Comparison of ENCODE assay signal across 17 cellular contexts in the genomic region with DNA sequence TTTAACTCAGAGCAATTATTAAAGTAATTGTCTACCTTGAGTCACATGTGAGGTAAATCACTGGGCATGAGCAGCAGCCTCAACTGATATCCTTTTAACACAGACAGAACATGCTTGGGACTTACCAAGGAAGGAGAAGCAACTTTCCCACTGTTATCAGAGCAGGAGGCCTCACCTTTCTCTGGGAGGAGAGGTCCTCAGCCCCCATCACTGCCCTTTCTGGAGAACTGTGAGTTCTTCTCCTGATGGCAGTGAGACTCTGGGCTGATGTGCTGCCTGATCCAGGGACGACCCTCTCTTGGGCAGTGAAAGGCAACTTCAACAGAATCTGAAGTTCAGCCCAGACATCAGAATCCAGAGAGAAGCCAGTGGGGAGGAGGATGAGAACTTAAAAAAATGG.
DNase-seq lines count a peak whose midpoint lies in the region; ATAC-seq, FAIRE-seq and TF ChIP-seq lines count a peak whose summit lies in the region.
"Had no signal": no experiment of that assay in that cellular context is flagged by ENCODE, and none has a peak within 500 bp of the region (broad histone marks: within the 10 kb centered on the region; RNA-seq: fewer than 3 reads in every experiment).

No MANE protein-coding gene starts in this region.

- H3K18ac ChIP-seq in H1 (ENCODE audit: extremely low read depth, low read length): 0 out of 2 replicates have a peak overlapping the region, but pooled peaks have one; percentile 26

- H4K8ac ChIP-seq in H1 (ENCODE audit: extremely low read depth, insufficient read depth, low read length): no peak overlapping the region

- intact Hi-C loops in vagina (cut with DNase I) (no loop called here), spleen (cut with DNase I; ENCODE audit: low total_unique reads) (no loop called here)

- no peaks in the 10 kb centered on the region for H3K23me2 ChIP-seq in H1 (ENCODE audit: low read depth, low read length)

- H3K9me3 ChIP-seq in H1 (ENCODE audit: insufficient read depth in 2 of 2, low read depth in 1 of 2, low read length in 1 of 2) (no peaks in the 10 kb centered on the region), lung (ENCODE audit: control insufficient read depth in 2 of 2, insufficient read depth in 1 of 2, low read length in 1 of 2) (peaks cover 0 to 2% of the 10 kb centered on the region in 2 donors), vagina (no peaks in the 10 kb centered on the region), spleen (peaks cover 0 to 11% (median 0%) of the 10 kb centered on the region in 8 donors)
- H3K9me3 ChIP-seq: BLaER1 had no signal

- no peak overlapping the region for H3K4me2 ChIP-seq in H1 (ENCODE audit: insufficient read depth in 1 of 2, low read depth in 2 of 2, low read length in 2 of 2)
- H3K4me2 ChIP-seq: BLaER1 had no signal

- no peak overlapping the region for H3K4me3 ChIP-seq in H1 (ENCODE audit: extremely low read depth in 1 of 4, insufficient read depth in 2 of 4, low read depth in 3 of 4, low read length in 4 of 4)
- H3K4me3 ChIP-seq in lung: no peak overlapping the region
- H3K4me3 ChIP-seq in vagina: no peak overlapping the region
- H3K4me3 ChIP-seq in spleen: no peak overlapping the region
- H3K4me3 ChIP-seq: BLaER1, GM12878 had no signal

- H3K27ac ChIP-seq in H1 (ENCODE audit: low read depth, low read length) (no peak overlapping the region), lung (ENCODE audit: low read depth in 1 of 2, low read length in 1 of 2) (no peak overlapping the region), vagina (no peak overlapping the region), spleen (no peak overlapping the region)
- H3K27ac ChIP-seq: BLaER1, C4-2B had no signal

- no peak overlapping the region for H3K14ac ChIP-seq in H1 (ENCODE audit: insufficient read length)

- no peak overlapping the region for H3K23ac ChIP-seq in H1 (ENCODE audit: insufficient read length)

- peak overlapping the region; percentile 78; the same call in 1 of the 2 replicates for H2BK12ac ChIP-seq in H1 (ENCODE audit: low read depth, low read length)

- H3K9ac ChIP-seq in H1 (replicated peaks in 1 of 4; ENCODE audit: extremely low read depth in 1 of 4, low read depth in 3 of 4, low read length in 3 of 4): no peak overlapping the region
- H3K9ac ChIP-seq: BLaER1 had no signal

- no peak overlapping the region for H2BK120ac ChIP-seq in H1 (replicated peaks; ENCODE audit: low read depth, low read length)

- POLR2A ChIA-PET in H1 (lab: Charles Lee; ENCODE audit: partially characterized antibody): no interaction called here

- no peak overlapping the region for H3K56ac ChIP-seq in H1 (replicated peaks; ENCODE audit: insufficient read length, low read depth, low read length)

- H3K36me3 ChIP-seq in H1 (ENCODE audit: control insufficient read depth in 2 of 4, insufficient read depth in 4 of 4, low read length in 3 of 4) (no peaks in the 10 kb centered on the region), lung (ENCODE audit: control insufficient read depth in 2 of 2, insufficient read depth in 2 of 2, low read length in 2 of 2) (no peaks in the 10 kb centered on the region), vagina (no peaks in the 10 kb centered on the region), spleen (no peaks in the 10 kb centered on the region)
- H3K36me3 ChIP-seq: BLaER1 had no signal

- TF ChIP-seq POLR2A in H1 (IDR thresholded peaks at IDR 0.05; ENCODE audit: control extremely low read depth in 1 of 2, low read depth in 2 of 2, low read length in 2 of 2) (no peak), vagina (IDR thresholded peaks at IDR 0.05) (no peak), spleen (IDR thresholded peaks at IDR 0.05) (no peak)

- H3K79me1 ChIP-seq in H1 (ENCODE audit: low read depth, low read length): no peaks in the 10 kb centered on the region

- H2BK20ac ChIP-seq in H1 (ENCODE audit: low read length): peak overlapping the region; percentile 25; the same call in 1 of the 2 replicates

- peaks cover 0 to 6% (median 3%) of the 10 kb centered on the region in 4 experiments; a peak in 3 of 7 replicates for H3K4me1 ChIP-seq in H1 (replicated peaks in 1 of 4; ENCODE audit: control insufficient read depth in 3 of 4, insufficient read depth in 4 of 4, low read length in 3 of 4)
- H3K4me1 ChIP-seq in lung (ENCODE audit: control insufficient read depth in 2 of 2, insufficient read depth in 2 of 2, low read length in 2 of 2): no peaks in the 10 kb centered on the region
- no peaks in the 10 kb centered on the region for H3K4me1 ChIP-seq in vagina
- no peaks in the 10 kb centered on the region for H3K4me1 ChIP-seq in spleen
- H3K4me1 ChIP-seq: Caco-2 had no signal

- DNase-seq in H1 (ENCODE audit: low read depth in 1 of 2, low spot score in 2 of 2) (no peak), lung (ENCODE audit: low spot score) (peak; percentile 11), vagina (ENCODE audit: extremely low spot score in 2 of 2) (peak; percentile 44 to 52), spleen (no peak), A172 (ENCODE audit: low spot score) (no peak)
- DNase-seq in stimulated activated CD8-positive, alpha-beta memory T cell treated with anti-CD3 and anti-CD28 coated beads, Interleukin-4, amount 100 ng/mL, for 48 hours: no peak
- DNase-seq: Caco-2; CD4-positive, CD25-positive, alpha-beta regulatory T cell; CD8-positive, alpha-beta T cell; DMS153; DND-41; GDM1 had no signal

- 71% methylated on average over 1 of the region's 1 CpG; no CpG with 5 or more reads in 1 of the 2 experiments for WGBS in H1 (ENCODE audit: extremely low coverage in 1 of 2, insufficient coverage in 1 of 2, insufficient read length in 1 of 2, insufficient replicate concordance in 2 of 2, low coverage in 1 of 2, low lambda C conversion rate in 2 of 2, missing lambda C conversion rate in 1 of 2), 2 experiments
- WGBS in lung, 2 donors: 64 to 82% methylated on average over 1 of the region's 1 CpG
- WGBS in spleen, 5 donors: 57 to 67% (median 62%) methylated on average over 1 of the region's 1 CpG

- H3K79me2 ChIP-seq in H1 (ENCODE audit: control insufficient read depth in 1 of 2, insufficient read depth in 2 of 2, low read length in 2 of 2): no peaks in the 10 kb centered on the region

- H3K27me3 ChIP-seq in H1 (replicated peaks in 1 of 4; ENCODE audit: control insufficient read depth in 3 of 4, extremely low read depth in 1 of 4, insufficient read depth in 3 of 4, low read length in 3 of 4) (no peaks in the 10 kb centered on the region), lung (ENCODE audit: control insufficient read depth, insufficient read depth) (no peaks in the 10 kb centered on the region), vagina (no peaks in the 10 kb centered on the region), spleen (replicated peaks in 1 of 7) (peaks cover 0 to 4% (median 0%) of the 10 kb centered on the region in 7 donors)
- H3K27me3 ChIP-seq: BLaER1 had no signal

- peak overlapping the region; percentile 70 for H4K91ac ChIP-seq in H1 (replicated peaks; ENCODE audit: insufficient read length, low read length)

- peak overlapping the region; percentile 49; the same call in 1 of the 2 replicates for H2AK5ac ChIP-seq in H1 (ENCODE audit: low read depth, low read length)

- no peak overlapping the region for H4K5ac ChIP-seq in H1 (ENCODE audit: insufficient read length, low read depth, low read length)

- H2AFZ ChIP-seq in H1 (ENCODE audit: low read length): no peak overlapping the region

- FAIRE-seq in H1 (lab: Jason Lieb, UNC): no peak
- FAIRE-seq: A204.1, GM12878 had no signal

- TF ChIP-seq RAD21 in H1 (IDR thresholded peaks at IDR 0.05 in 1 of 2, conservative IDR thresholded peaks at IDR 0.05 in 1 of 2; ENCODE audit: low read depth in 2 of 2, low read length in 2 of 2): no peak

- no peak for ATAC-seq in lung (ENCODE audit: insufficient read depth, low FRiP score)
- ATAC-seq: CD8-positive, alpha-beta T cell; GM12878; HCT116 had no signal

- no peaks in the 10 kb centered on the region for H4K20me1 ChIP-seq in H1 (replicated peaks in 1 of 2; ENCODE audit: control insufficient read depth in 1 of 2, insufficient read depth in 2 of 2, low read length in 2 of 2)
- H4K20me1 ChIP-seq: BLaER1 had no signal

- CTCF ChIA-PET in H1 (lab: Charles Lee; ENCODE audit: partially characterized antibody): no interaction called here

- TF ChIP-seq CTCF in H1 (IDR thresholded peaks at IDR 0.05; ENCODE audit: control extremely low read depth in 1 of 3, insufficient read depth in 1 of 3, low read depth in 1 of 3, low read length in 3 of 3) (no peak), lung (IDR thresholded peaks at IDR 0.05; ENCODE audit: control extremely low read depth, extremely low read depth) (no peak), vagina (IDR thresholded peaks at IDR 0.05) (no peak), spleen (IDR thresholded peaks at IDR 0.05 in 8 of 11, conservative IDR thresholded peaks at IDR 0.05 in 3 of 11) (no peak)

- H2BK15ac ChIP-seq in H1 (ENCODE audit: low read length): no peak overlapping the region

- H2BK5ac ChIP-seq in H1 (ENCODE audit: low read depth, low read length): 0 out of 2 replicates have a peak overlapping the region, but pooled peaks have one; percentile 35

- H3K4ac ChIP-seq in H1 (replicated peaks; ENCODE audit: insufficient read length, low read depth, low read length): no peak overlapping the region

- TF ChIP-seq EP300 in H1 (IDR thresholded peaks at IDR 0.05; ENCODE audit: borderline replicate concordance in 1 of 2, low read depth in 2 of 2, low read length in 2 of 2): no peak

TF ChIP-seq in H1, 55 proteins besides CTCF, POLR2A, EP300 and RAD21:
- TF ChIP-seq BACH1 (IDR thresholded peaks at IDR 0.05; ENCODE audit: low read length) (no peak), EZH2 (IDR thresholded peaks at IDR 0.05; ENCODE audit: low read depth, low read length, severe bottlenecking) (no peak), SAP30 (IDR thresholded peaks at IDR 0.05; ENCODE audit: insufficient read depth, insufficient replicate concordance, low read length) (no peak), JUN (IDR thresholded peaks at IDR 0.05; ENCODE audit: low read depth, low read length) (no peak), CBX8 (IDR thresholded peaks at IDR 0.05; ENCODE audit: borderline replicate concordance, low read depth, low read length) (no peak), SUZ12 (IDR thresholded peaks at IDR 0.05; ENCODE audit: low read length) (no peak)
- TF ChIP-seq, protein P1, sequence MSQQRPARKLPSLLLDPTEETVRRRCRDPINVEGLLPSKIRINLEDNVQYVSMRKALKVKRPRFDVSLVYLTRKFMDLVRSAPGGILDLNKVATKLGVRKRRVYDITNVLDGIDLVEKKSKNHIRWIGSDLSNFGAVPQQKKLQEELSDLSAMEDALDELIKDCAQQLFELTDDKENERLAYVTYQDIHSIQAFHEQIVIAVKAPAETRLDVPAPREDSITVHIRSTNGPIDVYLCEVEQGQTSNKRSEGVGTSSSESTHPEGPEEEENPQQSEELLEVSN (IDR thresholded peaks at IDR 0.05): no peak

Comparison
In these comparisons a context has a peak if more than half of its experiments do, and no peak if none do; other contexts are left out.
1. DNase-seq: peak in lung (single experiment) and vagina (2 of 2); none in H1 (0 of 2), spleen (single experiment), A172 (single experiment) and stimulated activated CD8-positive, alpha-beta memory T cell treated with anti-CD3 and anti-CD28 coated beads, Interleukin-4, amount 100 ng/mL, for 48 hours (single experiment).